11 cellular contexts compared by ENCODE assay signal in the genomic region with DNA sequence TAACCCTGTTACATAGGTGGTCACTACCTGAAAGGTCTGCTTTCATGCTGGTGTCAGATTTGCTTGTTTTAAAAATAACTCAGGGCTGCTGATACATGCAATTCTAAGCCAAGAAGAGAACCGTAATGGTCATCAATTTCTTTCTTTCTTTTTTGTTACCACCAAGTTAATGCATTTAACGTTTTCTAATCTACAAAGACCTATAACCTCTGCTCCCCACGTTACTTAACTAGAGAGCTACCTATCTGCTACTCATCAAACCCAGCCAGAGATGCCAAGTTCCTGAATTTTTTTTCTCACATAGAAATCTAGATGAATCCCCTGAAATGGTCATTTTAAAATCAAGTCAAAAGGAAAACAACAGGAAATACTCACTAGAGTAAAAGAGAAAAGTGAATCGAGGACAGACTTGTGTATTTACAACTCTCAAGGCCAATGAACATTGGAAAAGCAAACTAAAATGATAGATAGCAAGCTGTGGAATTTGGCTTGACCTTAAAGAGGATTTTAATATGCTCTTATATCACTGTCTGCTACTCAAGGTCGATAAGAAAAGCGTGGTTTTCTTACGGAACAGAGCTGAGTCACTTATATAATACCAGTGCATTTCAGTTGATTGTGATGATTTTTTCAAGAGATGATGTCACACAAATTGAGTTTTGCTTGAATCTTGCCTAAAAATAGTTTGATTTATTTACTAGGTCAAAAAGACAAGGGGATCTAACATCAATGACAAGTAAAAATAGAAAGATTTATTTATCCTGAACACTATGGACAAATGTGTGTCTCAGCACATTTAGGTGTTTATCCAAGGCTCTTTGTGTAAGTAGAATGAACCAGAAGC.
A peak's percentile ranks its signal among the peaks of the same experiment; 100 is the strongest.
DNase-seq lines count a peak whose midpoint lies in the region; ATAC-seq, FAIRE-seq and TF ChIP-seq lines count a peak whose summit lies in the region.
"Had no signal": no experiment of that assay in that cellular context is flagged by ENCODE, and none has a peak within 500 bp of the region (broad histone marks: within the 10 kb centered on the region; RNA-seq: fewer than 3 reads in every experiment).

No MANE protein-coding gene starts in this region.

- H3K9ac ChIP-seq in OCI-LY3 (ENCODE audit: low read length): peak overlapping the region; percentile 81; the same call in 1 of the 2 replicates

- H3K4me1 ChIP-seq in OCI-LY3 (ENCODE audit: low read length): peaks cover 52% of the 10 kb centered on the region
- H3K4me1 ChIP-seq: HAP-1 had no signal

- H3K36me3 Mint-ChIP-seq in naive thymus-derived CD8-positive, alpha-beta T cell: no peaks in the 10 kb centered on the region

- no peaks in the 10 kb centered on the region for H3K9me3 Mint-ChIP-seq in naive thymus-derived CD8-positive, alpha-beta T cell

- H3K4me3 Mint-ChIP-seq in naive thymus-derived CD8-positive, alpha-beta T cell: peak overlapping the region in 9 of 10 donors; percentile 12 to 86 (median 61)

- intact Hi-C loops in posterior cingulate gyrus (cut with DNase I): loop anchor here (5.0 kb wide), 1 partner anchor 73 kb away; no protein-coding TSS in a partner anchor

- no peaks in the 10 kb centered on the region for H3K79me2 ChIP-seq in OCI-LY3 (ENCODE audit: low read length)

- TF ChIP-seq CTCF in OCI-LY3 (IDR thresholded peaks at IDR 0.05; ENCODE audit: low read depth, low read length) (no peak), bronchial epithelial cell (IDR thresholded peaks at IDR 0.05; ENCODE audit: insufficient read depth, low read length, severe bottlenecking) (no peak)

- H3K27me3 Mint-ChIP-seq in naive thymus-derived CD8-positive, alpha-beta T cell: no peaks in the 10 kb centered on the region

- H2AFZ ChIP-seq in OCI-LY3 (ENCODE audit: low read depth, low read length): peak overlapping the region; percentile 9; the same call in 1 of the 2 replicates

- no peaks in the 10 kb centered on the region for H4K20me1 ChIP-seq in OCI-LY3 (ENCODE audit: insufficient read depth, low read length)

- H3K27ac Mint-ChIP-seq in naive thymus-derived CD8-positive, alpha-beta T cell: peak overlapping the region; percentile 56 to 98 (median 92)

- H3K4me3 ChIP-seq in OCI-LY3 (ENCODE audit: low read length): no peak overlapping the region
- H3K4me3 ChIP-seq in bronchial epithelial cell (ENCODE audit: low read depth, low read length): no peak overlapping the region
- H3K4me3 ChIP-seq: gastroesophageal sphincter, HAP-1 had no signal

- peaks cover 27 to 66% (median 61%) of the 10 kb centered on the region in 4 donors for H3K4me1 Mint-ChIP-seq in naive thymus-derived CD8-positive, alpha-beta T cell

- peak overlapping the region; percentile 98; the same call in 1 of the 2 replicates for H3K27ac ChIP-seq in OCI-LY3 (ENCODE audit: low read length)
- H3K27ac ChIP-seq: gastroesophageal sphincter had no signal

- DNase-seq in CD1c-positive myeloid dendritic cell (ENCODE audit: extremely low spot score) (peak; percentile 15), bronchial epithelial cell (ENCODE audit: low read depth) (peak; percentile 47), HuH-7.5 (ENCODE audit: low spot score) (no peak), hippocampal formation (lab: John Stamatoyannopoulos, UW) (no peak), posterior cingulate gyrus (no peak)
- no peak for DNase-seq in naive thymus-derived CD8-positive, alpha-beta T cell
- DNase-seq in stimulated activated CD4-positive, alpha-beta T cell treated with anti-CD3 and anti-CD28 coated beads, Interleukin-12 subunit alpha, Interleukin-12 subunit beta, amount 100 ng/mL, for 4 hours: no peak
- DNase-seq: NCI-H2171 treated with DMSO at 0.1 percent for 48 hours had no signal

- H3K27me3 ChIP-seq in OCI-LY3 (ENCODE audit: low read depth, low read length) (no peaks in the 10 kb centered on the region), bronchial epithelial cell (ENCODE audit: control insufficient read depth, insufficient read depth, low read length) (no peaks in the 10 kb centered on the region)
- H3K27me3 ChIP-seq: gastroesophageal sphincter had no signal

- ATAC-seq in naive thymus-derived CD8-positive, alpha-beta T cell: no peak
- ATAC-seq: gastroesophageal sphincter had no signal

- H3K9me3 ChIP-seq in OCI-LY3 (ENCODE audit: insufficient read depth, low read length): no peaks in the 10 kb centered on the region
- H3K9me3 ChIP-seq: gastroesophageal sphincter, HAP-1 had no signal

- POLR2A ChIA-PET in naive thymus-derived CD8-positive, alpha-beta T cell (lab: Charles Lee): interaction anchor here (1.2 to 3.2 kb wide), 2 partner anchors 22 to 28 kb away, joined by 3 to 11 read pairs; no protein-coding TSS in a partner anchor

- FAIRE-seq in bronchial epithelial cell (lab: Jason Lieb, UNC): no peak

- H3K36me3 ChIP-seq in OCI-LY3 (replicated peaks; ENCODE audit: low read depth, low read length) (no peaks in the 10 kb centered on the region), bronchial epithelial cell (ENCODE audit: control insufficient read depth, insufficient read depth, low read length) (no peaks in the 10 kb centered on the region)
- H3K36me3 ChIP-seq: gastroesophageal sphincter, HAP-1 had no signal

- peak overlapping the region; percentile 57 for H3K4me2 ChIP-seq in OCI-LY3 (ENCODE audit: low read length)

Comparison
In these comparisons a context has a peak if more than half of its experiments do, and no peak if none do; other contexts are left out.
1. DNase-seq: peak in CD1c-positive myeloid dendritic cell (single experiment) and bronchial epithelial cell (single experiment); none in naive thymus-derived CD8-positive, alpha-beta T cell (0 of 10), HuH-7.5 (single experiment), hippocampal formation (0 of 2), posterior cingulate gyrus (0 of 10) and stimulated activated CD4-positive, alpha-beta T cell treated with anti-CD3 and anti-CD28 coated beads, Interleukin-12 subunit alpha, Interleukin-12 subunit beta, amount 100 ng/mL, for 4 hours (single experiment).